In the genomic region with DNA sequence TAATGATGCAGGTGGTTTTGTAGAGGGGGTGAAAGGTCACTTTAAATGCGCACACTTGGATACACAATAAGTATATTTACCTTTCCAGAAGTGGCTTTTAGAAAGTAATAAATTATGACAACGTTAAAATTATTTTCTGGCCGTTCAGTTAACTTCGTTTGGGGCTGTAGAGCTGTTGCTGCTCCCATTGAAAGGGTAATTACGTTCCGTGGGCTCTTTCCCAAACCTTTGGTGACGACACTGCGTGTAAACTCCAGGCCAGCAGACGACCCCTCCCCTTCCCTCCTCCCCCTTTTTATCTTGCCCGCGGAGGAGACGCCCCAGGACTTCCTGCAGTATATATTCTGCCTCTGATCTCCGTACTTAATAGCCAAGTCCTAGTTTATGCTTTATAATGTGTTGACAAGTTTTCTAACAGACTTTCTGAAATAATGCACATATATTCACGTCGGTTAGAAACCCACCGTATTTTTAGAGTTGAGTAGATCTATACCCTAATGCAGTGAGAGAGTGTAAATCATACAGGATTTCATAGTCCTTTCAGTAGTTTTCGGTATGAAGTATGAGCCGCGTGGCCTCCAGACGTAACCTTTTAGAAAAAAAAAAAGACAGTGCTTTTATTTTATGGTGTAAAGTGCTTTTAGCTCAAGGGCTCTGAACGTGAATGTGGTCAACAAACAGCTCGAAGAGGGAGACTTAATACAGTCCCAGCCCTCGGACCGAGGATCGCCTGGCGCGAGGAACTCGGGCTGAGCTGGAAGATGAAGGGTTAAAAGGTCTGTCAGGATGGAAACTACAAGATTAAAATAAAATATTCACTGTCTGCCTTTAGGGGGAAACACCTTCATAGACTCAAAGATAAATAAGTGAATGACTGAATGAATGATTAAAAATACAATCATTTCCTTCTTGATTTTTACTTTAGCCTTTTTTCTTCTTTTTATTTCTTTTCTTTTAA, we compare ENCODE assay signal across 8 cellular contexts. TPM values are rescaled to one million over a fixed set of nuclear protein-coding genes. Genes with fewer than 3 reads are reported as not detected.
DNase-seq lines count a peak whose midpoint lies in the region; ATAC-seq, FAIRE-seq and TF ChIP-seq lines count a peak whose summit lies in the region.

No MANE protein-coding gene starts in this region.

- H3K27ac ChIP-seq in esophagus squamous epithelium (peak overlapping the region in 3 of 4 donors; percentile 26 to 90 (median 89)), suprapubic skin (no peak overlapping the region), small intestine (ENCODE audit: low read depth in 1 of 2, low read length in 1 of 2) (no peak overlapping the region)

- no peak for TF ChIP-seq CTCF in esophagus squamous epithelium (IDR thresholded peaks at IDR 0.05)
- no peak for TF ChIP-seq CTCF in suprapubic skin (IDR thresholded peaks at IDR 0.05)

- peaks cover 62% of the 10 kb centered on the region for H3K27me3 Mint-ChIP-seq in activated naive CD4-positive, alpha-beta T cell treated with anti-CD3 and anti-CD28 coated beads for 36 hours (ENCODE audit: low read depth)

- FAIRE-seq in small intestine (lab: Jason Lieb, UNC): no peak

- peaks cover 25% of the 10 kb centered on the region for H3K4me1 Mint-ChIP-seq in activated naive CD4-positive, alpha-beta T cell treated with anti-CD3 and anti-CD28 coated beads for 36 hours (ENCODE audit: low read depth)

- CTCF ChIA-PET in activated naive CD4-positive, alpha-beta T cell treated with anti-CD3 and anti-CD28 coated beads for 36 hours (lab: Charles Lee): interaction anchor here (1.1 to 4.9 kb wide), 2 partner anchors 26 to 46 kb away, joined by 3 to 61 read pairs; no protein-coding TSS in a partner anchor

- no peak for DNase-seq in activated naive CD4-positive, alpha-beta T cell treated with anti-CD3 and anti-CD28 coated beads for 36 hours
- no peak for DNase-seq in activated naive CD4-positive, alpha-beta T cell treated with anti-CD3 and anti-CD28 coated beads, Interleukin-2, amount 50 U/mL, for 72 hours (ENCODE audit: low spot score in 2 of 2)
- peak; percentile 64 for DNase-seq in OCI-M1 (lab: John Stamatoyannopoulos, UW)
- no peak for DNase-seq in esophagus squamous epithelium (lab: John Stamatoyannopoulos, UW)
- DNase-seq in suprapubic skin (ENCODE audit: low spot score in 2 of 2): no peak
- no peak for DNase-seq in small intestine
- DNase-seq in HuH-7.5 (ENCODE audit: low spot score): no peak
- no peak for DNase-seq in NCI-H1092 (lab: John Stamatoyannopoulos, UW)

- no peaks in the 10 kb centered on the region for H3K9me3 Mint-ChIP-seq in activated naive CD4-positive, alpha-beta T cell treated with anti-CD3 and anti-CD28 coated beads for 36 hours
- H3K9me3 Mint-ChIP-seq in activated naive CD4-positive, alpha-beta T cell treated with anti-CD3 and anti-CD28 coated beads, Interleukin-2, amount 50 U/mL, for 72 hours: no peaks in the 10 kb centered on the region

- TF ChIP-seq POLR2A in esophagus squamous epithelium (IDR thresholded peaks at IDR 0.05) (no peak), suprapubic skin (IDR thresholded peaks at IDR 0.05) (no peak)

- H3K4me1 ChIP-seq in esophagus squamous epithelium: peaks cover 0 to 51% (median 22%) of the 10 kb centered on the region in 3 donors
- peaks cover 48% of the 10 kb centered on the region for H3K4me1 ChIP-seq in suprapubic skin
- no peaks in the 10 kb centered on the region for H3K4me1 ChIP-seq in small intestine (ENCODE audit: control insufficient read depth in 2 of 2, insufficient read depth in 1 of 2, low read depth in 1 of 2, low read length in 1 of 2)

- H3K4me3 Mint-ChIP-seq in activated naive CD4-positive, alpha-beta T cell treated with anti-CD3 and anti-CD28 coated beads for 36 hours: peak overlapping the region; percentile 51

- H3K36me3 Mint-ChIP-seq in activated naive CD4-positive, alpha-beta T cell treated with anti-CD3 and anti-CD28 coated beads for 36 hours (ENCODE audit: low read depth): no peaks in the 10 kb centered on the region
- H3K36me3 Mint-ChIP-seq in activated naive CD4-positive, alpha-beta T cell treated with anti-CD3 and anti-CD28 coated beads, Interleukin-2, amount 50 U/mL, for 72 hours: peaks cover 0 to 4% of the 10 kb centered on the region in 2 donors

- no peak for TF ChIP-seq EP300 in suprapubic skin (IDR thresholded peaks at IDR 0.05)

- WGBS in esophagus squamous epithelium, 2 donors: 6 to 12% methylated on average over 28 of the region's 28 CpGs
- WGBS in suprapubic skin: 11% methylated on average over 28 of the region's 28 CpGs
- WGBS in small intestine, 3 donors: 1 to 5% (median 3%) methylated on average over 28 of the region's 28 CpGs

- no peak for ATAC-seq in activated naive CD4-positive, alpha-beta T cell treated with anti-CD3 and anti-CD28 coated beads, Interleukin-2, amount 50 U/mL, for 72 hours

- H3K4me3 ChIP-seq in esophagus squamous epithelium (peak overlapping the region; percentile 51 to 75 (median 64)), suprapubic skin (peak overlapping the region; percentile 74), small intestine (ENCODE audit: low read depth in 1 of 2, low read length in 2 of 2) (peak overlapping the region in 1 of 2 donors; percentile 31)

- H3K27ac Mint-ChIP-seq in activated naive CD4-positive, alpha-beta T cell treated with anti-CD3 and anti-CD28 coated beads for 36 hours: no peak overlapping the region
- peak overlapping the region in 1 of 2 donors; percentile 56 for H3K27ac Mint-ChIP-seq in activated naive CD4-positive, alpha-beta T cell treated with anti-CD3 and anti-CD28 coated beads, Interleukin-2, amount 50 U/mL, for 72 hours

- no peaks in the 10 kb centered on the region for H3K36me3 ChIP-seq in esophagus squamous epithelium
- no peaks in the 10 kb centered on the region for H3K36me3 ChIP-seq in suprapubic skin
- no peaks in the 10 kb centered on the region for H3K36me3 ChIP-seq in small intestine (ENCODE audit: control insufficient read depth in 2 of 2, insufficient read depth in 2 of 2, low read length in 2 of 2)

- H3K9me3 ChIP-seq in esophagus squamous epithelium: no peaks in the 10 kb centered on the region
- no peaks in the 10 kb centered on the region for H3K9me3 ChIP-seq in suprapubic skin
- no peaks in the 10 kb centered on the region for H3K9me3 ChIP-seq in small intestine (ENCODE audit: control insufficient read depth, low read depth)

- intact Hi-C loops in activated naive CD4-positive, alpha-beta T cell treated with anti-CD3 and anti-CD28 coated beads for 36 hours (cut with micrococcal nuclease): loop anchor here (1.0 to 10.0 kb wide), 8 partner anchors 10 to 1792 kb away; a partner anchor contains a TSS
- intact Hi-C loops in esophagus squamous epithelium (cut with DNase I): no loop called here

- H3K27me3 ChIP-seq in esophagus squamous epithelium: peaks cover 0 to 82% (median 8%) of the 10 kb centered on the region in 4 donors
- H3K27me3 ChIP-seq in suprapubic skin: peaks cover 40% of the 10 kb centered on the region
- H3K27me3 ChIP-seq in small intestine (ENCODE audit: control insufficient read depth in 2 of 2, insufficient read depth in 2 of 2, low read length in 2 of 2): peaks cover 0 to 7% of the 10 kb centered on the region in 2 donors

RNA-seq across cellular contexts. Expression of a gene that starts 3.8 kb away (rescaled TPM):
- total RNA-seq in activated naive CD4-positive, alpha-beta T cell treated with anti-CD3 and anti-CD28 coated beads for 36 hours: under 1 TPM; 0.52 to 0.67 TPM
- under 1 TPM; 0.05 to 0.25 TPM for total RNA-seq in activated naive CD4-positive, alpha-beta T cell treated with anti-CD3 and anti-CD28 coated beads, Interleukin-2, amount 50 U/mL, for 72 hours
- total RNA-seq in esophagus squamous epithelium (10 to 100 TPM; 23.9 to 46.2 (median 33.8) TPM), suprapubic skin (100 to 1,000 TPM in 2 of 4 donors, 10 to 100 TPM in 2; 67.1 to 222 (median 113) TPM)
- 10 to 100 TPM in 2 of 3 donors, 1 to 10 TPM in 1; 2.2 to 17.2 (median 10.7) TPM for polyA plus RNA-seq in small intestine

Comparison
In these comparisons a context has a peak if more than half of its experiments do, and no peak if none do; other contexts are left out.
1. H3K27ac ChIP-seq: peak in esophagus squamous epithelium (3 of 4); none in suprapubic skin (single experiment) and small intestine (0 of 2).
2. RNA of a gene that starts 3.8 kb away (total RNA-seq): 67.1 to 222 TPM in suprapubic skin and 23.9 to 46.2 TPM in esophagus squamous epithelium; 0.52 to 0.67 TPM in activated naive CD4-positive, alpha-beta T cell treated with anti-CD3 and anti-CD28 coated beads for 36 hours and 0.05 to 0.25 TPM in activated naive CD4-positive, alpha-beta T cell treated with anti-CD3 and anti-CD28 coated beads, Interleukin-2, amount 50 U/mL, for 72 hours; every median in the first group is over 10 times any median in the second.